8 cellular contexts compared by ENCODE assay signal in the genomic region with DNA sequence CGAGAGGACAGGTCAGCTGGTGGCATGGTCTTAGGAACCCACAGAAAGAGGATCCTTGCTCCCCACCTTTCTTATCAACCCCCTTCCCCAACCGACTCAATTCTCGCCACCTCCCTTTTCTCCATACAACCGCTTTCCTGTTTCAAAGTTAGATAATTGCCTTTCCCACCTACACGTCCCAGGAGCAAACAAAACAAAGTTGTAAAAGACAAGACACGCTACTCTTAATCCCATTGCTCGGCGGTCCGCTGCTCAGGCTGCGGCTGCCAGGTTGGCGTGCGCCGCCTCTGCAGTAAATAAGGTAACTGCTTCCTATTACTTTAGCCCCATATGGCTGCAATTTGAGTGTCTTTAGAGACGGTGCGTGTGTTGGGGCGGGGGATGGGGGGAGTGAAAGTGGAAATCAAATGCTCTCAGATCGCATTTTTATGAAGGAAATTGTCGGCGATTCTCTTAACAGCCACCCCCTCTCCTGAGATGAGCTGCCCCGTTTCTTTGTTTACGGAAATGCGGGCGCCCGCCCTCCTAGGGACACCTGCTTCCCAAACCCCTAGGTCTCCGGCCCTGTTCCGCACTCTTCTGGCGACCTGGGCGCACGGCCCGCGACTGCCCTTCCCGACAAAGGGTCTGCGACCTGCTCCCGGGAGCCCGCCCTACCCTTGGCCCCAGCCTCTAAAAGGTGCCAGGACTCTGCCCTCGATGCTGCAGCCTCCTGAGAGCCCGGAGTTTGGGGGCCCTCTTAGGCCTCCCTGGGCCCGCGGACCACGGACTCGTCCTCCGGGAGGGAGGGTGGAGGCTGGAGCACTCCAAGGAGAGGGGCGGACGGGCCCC. TPM values are rescaled to one million over a fixed set of nuclear protein-coding genes. Genes with fewer than 3 reads are reported as not detected.
DNase-seq lines count a peak whose midpoint lies in the region; ATAC-seq and TF ChIP-seq lines count a peak whose summit lies in the region.

No MANE protein-coding gene starts in this region.

- H3K4me3 ChIP-seq in CD8-positive, alpha-beta memory T cell (ENCODE audit: low read length) = no peak overlapping the region
- H3K4me3 ChIP-seq in HFF-Myc (replicated peaks; ENCODE audit: low read depth, low read length) (peak overlapping the region; percentile 12), PC-3 (ENCODE audit: low read length) (peak overlapping the region; percentile 62), duodenal mucosa (ENCODE audit: low read depth in 1 of 2, low read length in 2 of 2) (peak overlapping the region; percentile 15 to 58), skeletal muscle satellite cell (ENCODE audit: low read length) (peak overlapping the region; percentile 31)

- ATAC-seq in PC-3 (peak; percentile 14), GM19397 (IDR thresholded peaks at IDR 0.05; ENCODE audit: unreplicated experiment) (no peak)

- no peak overlapping the region for H3K9ac ChIP-seq in PC-3 (ENCODE audit: low read length)
- H3K9ac ChIP-seq in duodenal mucosa (ENCODE audit: low read depth in 1 of 2, low read length in 2 of 2) = peak overlapping the region in 1 of 2 donors; percentile 32
- H3K9ac ChIP-seq in skeletal muscle satellite cell (ENCODE audit: low read depth, low read length) = no peak overlapping the region

- H3K9me3 Mint-ChIP-seq in CD8-positive, alpha-beta memory T cell = peaks cover 0 to 6% (median 2%) of the 10 kb centered on the region in 5 donors

- peaks cover 55 to 61% of the 10 kb centered on the region in 2 donors for H3K27me3 Mint-ChIP-seq in CD8-positive, alpha-beta memory T cell

- CTCF ChIA-PET in CD8-positive, alpha-beta memory T cell (lab: Charles Lee) = interaction anchor here (1.1 to 5.0 kb wide), 3 partner anchors 11 to 170 kb away, joined by 4 to 24 read pairs (median 14); a partner anchor contains a TSS
- CTCF ChIA-PET in PC-3 (lab: Charles Lee) (interaction anchor here (0.5 to 1.8 kb wide), 3 partner anchors 39 to 170 kb away, joined by 3 to 15 read pairs (median 5); a partner anchor contains a TSS), GM10248 (lab: Yijun Ruan, JAX) (interaction anchor here (1.0 to 2.3 kb wide), 5 partner anchors 11 to 208 kb away, joined by 3 to 13 read pairs (median 4); a partner anchor contains a TSS)

- peak overlapping the region; percentile 87 for H2AFZ ChIP-seq in PC-3 (ENCODE audit: low read length)

- H3K27ac Mint-ChIP-seq in CD8-positive, alpha-beta memory T cell = peak overlapping the region in 6 of 8 donors; percentile 24 to 85 (median 62)

- peaks cover 39 to 70% (median 45%) of the 10 kb centered on the region in 3 donors for H3K4me1 Mint-ChIP-seq in CD8-positive, alpha-beta memory T cell

- peaks cover 78% of the 10 kb centered on the region for H3K4me1 ChIP-seq in CD8-positive, alpha-beta memory T cell (ENCODE audit: insufficient read depth, low read length)
- H3K4me1 ChIP-seq in PC-3 (ENCODE audit: insufficient read depth, low read length) (peaks cover 45% of the 10 kb centered on the region), duodenal mucosa (ENCODE audit: control insufficient read depth in 1 of 2, insufficient read depth in 2 of 2, low read length in 2 of 2) (peaks cover 30 to 50% of the 10 kb centered on the region in 2 donors), skeletal muscle satellite cell (ENCODE audit: control insufficient read depth, insufficient read depth, low read length) (peaks cover 34% of the 10 kb centered on the region)

- no peaks in the 10 kb centered on the region for H4K20me1 ChIP-seq in PC-3 (ENCODE audit: low read length)

- H3K4me2 ChIP-seq in PC-3 (ENCODE audit: low read length) (peak overlapping the region; percentile 89), skeletal muscle satellite cell (ENCODE audit: low read length) (peak overlapping the region; percentile 65)

- no peak overlapping the region for H3K27ac ChIP-seq in CD8-positive, alpha-beta memory T cell (ENCODE audit: low read depth, low read length)
- H3K27ac ChIP-seq in PC-3 (ENCODE audit: low read length) = no peak overlapping the region
- H3K27ac ChIP-seq in duodenal mucosa (ENCODE audit: low read depth, low read length) = no peak overlapping the region

- POLR2A ChIA-PET in CD8-positive, alpha-beta memory T cell (lab: Charles Lee) = interaction anchor here (0.6 to 6.9 kb wide), 5 partner anchors 12 to 197 kb away, joined by 3 to 79 read pairs (median 6); a partner anchor contains a TSS
- POLR2A ChIA-PET in PC-3 (lab: Charles Lee; ENCODE audit: unreplicated experiment) = no interaction called here
- POLR2A ChIA-PET in GM10248 (lab: Yijun Ruan, JAX) = interaction anchor here (0.6 kb wide), 1 partner anchor 126 kb away, joined by 3 read pairs; no protein-coding TSS in a partner anchor

- peaks cover 0 to 2% (median 0%) of the 10 kb centered on the region in 3 donors for H3K36me3 Mint-ChIP-seq in CD8-positive, alpha-beta memory T cell

- intact Hi-C loops in PC-3 (cut with micrococcal nuclease) = no loop called here

- TF ChIP-seq CTCF in HFF-Myc (IDR thresholded peaks at IDR 0.05; ENCODE audit: low read depth, low read length, missing control alignments) (no peak), PC-3 (conservative IDR thresholded peaks at IDR 0.05; ENCODE audit: low read depth, low read length) (no peak), GM10248 (IDR thresholded peaks at IDR 0.05; ENCODE audit: control extremely low read depth, extremely low read depth, low read depth, missing control alignments) (no peak)

- DNase-seq in CD8-positive, alpha-beta memory T cell = peak in 1 of 5 donors; percentile 30
- DNase-seq in HFF-Myc (ENCODE audit: extremely low read depth, low read depth) (peak; percentile 54), PC-3 (peak; percentile 58), mesenteric fat pad (ENCODE audit: low spot score) (no peak), GM10248 (ENCODE audit: extremely low spot score) (no peak)

- peaks cover 12% of the 10 kb centered on the region for H3K79me2 ChIP-seq in PC-3 (ENCODE audit: low read length)

- H3K36me3 ChIP-seq in CD8-positive, alpha-beta memory T cell (ENCODE audit: insufficient read depth, low read length) = no peaks in the 10 kb centered on the region
- no peaks in the 10 kb centered on the region for H3K36me3 ChIP-seq in PC-3 (ENCODE audit: low read depth, low read length)
- no peaks in the 10 kb centered on the region for H3K36me3 ChIP-seq in duodenal mucosa (ENCODE audit: control insufficient read depth in 1 of 2, insufficient read depth in 2 of 2, low read length in 2 of 2)
- H3K36me3 ChIP-seq in skeletal muscle satellite cell (ENCODE audit: insufficient read depth, low read length) = no peaks in the 10 kb centered on the region

- H3K9me3 ChIP-seq in CD8-positive, alpha-beta memory T cell (ENCODE audit: low read length) = no peaks in the 10 kb centered on the region
- H3K9me3 ChIP-seq in PC-3 (ENCODE audit: low read length) (no peaks in the 10 kb centered on the region), duodenal mucosa (ENCODE audit: control insufficient read depth in 1 of 2, low read length in 2 of 2) (no peaks in the 10 kb centered on the region), skeletal muscle satellite cell (replicated peaks; ENCODE audit: low read length) (no peaks in the 10 kb centered on the region)

- no peaks in the 10 kb centered on the region for H3F3A ChIP-seq in PC-3 (ENCODE audit: low read length, unreplicated experiment)

- BruUV-seq in PC-3 (replicated peaks; lab: Mats Ljungman, UMichigan) = no TSS peak

- peak overlapping the region; percentile 45 to 82 (median 76) for H3K4me3 Mint-ChIP-seq in CD8-positive, alpha-beta memory T cell

- peaks cover 78% of the 10 kb centered on the region for H3K27me3 ChIP-seq in CD8-positive, alpha-beta memory T cell (ENCODE audit: insufficient read depth, low read length, poor library complexity, severe bottlenecking)
- peaks cover 79% of the 10 kb centered on the region for H3K27me3 ChIP-seq in PC-3 (ENCODE audit: low read length)
- H3K27me3 ChIP-seq in duodenal mucosa (ENCODE audit: control insufficient read depth in 1 of 2, insufficient read depth in 2 of 2, low read length in 2 of 2) = peaks cover 76 to 77% of the 10 kb centered on the region in 2 donors
- H3K27me3 ChIP-seq in skeletal muscle satellite cell (ENCODE audit: control insufficient read depth, insufficient read depth, low read length) = peaks cover 78% of the 10 kb centered on the region

- no peaks in the 10 kb centered on the region for H3K9me2 ChIP-seq in PC-3 (replicated peaks; ENCODE audit: low read length)

RNA-seq across cellular contexts. Expression of a gene that starts 3.7 kb away (rescaled TPM):
- total RNA-seq in CD8-positive, alpha-beta memory T cell = 1 to 10 TPM; 1.9 to 2.2 TPM
- 0.91 TPM for polyA plus RNA-seq in CD8-positive, alpha-beta memory T cell
- total RNA-seq in PC-3 (2014; rRNA removed) (11.3 and 12.8 TPM in 2 replicates), mesenteric fat pad (7.5 TPM)
- 1.5 and 3.5 TPM in 2 replicates for total RNA-seq in skeletal muscle satellite cell (2012; rRNA removed)

RNA-seq across cellular contexts. Expression of a gene that starts 22.6 kb away (rescaled TPM):
- 1 to 10 TPM; 2.0 to 2.2 TPM for total RNA-seq in CD8-positive, alpha-beta memory T cell
- 0.10 TPM for polyA plus RNA-seq in CD8-positive, alpha-beta memory T cell
- total RNA-seq in PC-3 (2014; rRNA removed) (39.2 and 43.9 TPM in 2 replicates), mesenteric fat pad (2.9 TPM)
- 1.8 and 2.4 TPM in 2 replicates for total RNA-seq in skeletal muscle satellite cell (2012; rRNA removed)

RNA-seq across cellular contexts. Expression of a gene that starts 38.7 kb away (rescaled TPM):
- total RNA-seq in CD8-positive, alpha-beta memory T cell = 10 to 100 TPM in 1 of 2 experiments, 1 to 10 TPM in 1; 9.8 to 12.2 TPM
- 12.1 TPM for polyA plus RNA-seq in CD8-positive, alpha-beta memory T cell
- total RNA-seq in PC-3 (2014; rRNA removed) (53.5 and 75.4 TPM in 2 replicates), mesenteric fat pad (16.9 TPM)
- total RNA-seq in skeletal muscle satellite cell (2012; rRNA removed) = 9.9 and 10.9 TPM in 2 replicates

Comparison
In these comparisons a context has a peak if more than half of its experiments do, and no peak if none do; other contexts are left out.
1. DNase-seq: peak in HFF-Myc (single experiment) and PC-3 (single experiment); none in mesenteric fat pad (single experiment) and GM10248 (single experiment).
2. RNA of a gene that starts 22.6 kb away (total RNA-seq): 39.2 to 43.9 TPM in PC-3; 2.9 TPM in mesenteric fat pad (single experiment) and 2.0 to 2.2 TPM in CD8-positive, alpha-beta memory T cell; every median in the first group is over 10 times any median in the second.